3 cellular contexts compared by ENCODE assay signal in genomic region chr13:28586585-28587540, GRCh38.
TF ChIP-seq lines count a peak whose summit lies in the region.

No MANE protein-coding gene starts in this region.

TF ChIP-seq in GM23338, 12 proteins besides CTCF, POLR2A, EP300 and RAD21:
- TF ChIP-seq STAT1 (IDR thresholded peaks at IDR 0.05; ENCODE audit: unreplicated experiment) (no peak), ZNF462 (CRISPR knock-in tag; IDR thresholded peaks at IDR 0.05) (peak; percentile 35; the same call in 1 of the 2 replicates), ZNF114 (CRISPR knock-in tag; IDR thresholded peaks at IDR 0.05) (peak; percentile 56; the same call in 1 of the 2 replicates)

TF ChIP-seq in IMR-90, 13 proteins besides CTCF, POLR2A, EP300 and RAD21:
- TF ChIP-seq NFE2L2 (IDR thresholded peaks at IDR 0.05; ENCODE audit: low read depth, low read length) (no peak), CEBPB (IDR thresholded peaks at IDR 0.05; ENCODE audit: low read depth, low read length) (no peak), FOS (IDR thresholded peaks at IDR 0.05; ENCODE audit: low read depth, low read length) (no peak), CHD1 (IDR thresholded peaks at IDR 0.05; ENCODE audit: low read depth, low read length) (no peak), BHLHE40 (IDR thresholded peaks at IDR 0.05; ENCODE audit: low read depth, low read length) (no peak), USF2 (IDR thresholded peaks at IDR 0.05; ENCODE audit: low read depth, low read length) (no peak), MXI1 (IDR thresholded peaks at IDR 0.05; ENCODE audit: borderline replicate concordance, low read depth, low read length) (no peak), MAFK (IDR thresholded peaks at IDR 0.05; ENCODE audit: low read depth, low read length) (no peak), ELK1 (IDR thresholded peaks at IDR 0.05; ENCODE audit: borderline replicate concordance, low read depth, low read length) (no peak), RCOR1 (IDR thresholded peaks at IDR 0.05; ENCODE audit: insufficient replicate concordance, low read length) (no peak), MAZ (IDR thresholded peaks at IDR 0.05; ENCODE audit: borderline replicate concordance, low read depth, low read length) (no peak), RFX5 (IDR thresholded peaks at IDR 0.05; ENCODE audit: low read depth, low read length) (no peak), SMC3 (IDR thresholded peaks at IDR 0.05; ENCODE audit: low read depth, low read length) (no peak)
TF ChIP-seq in IMR-90: peak in this region for 0.

TF ChIP-seq in H1, 55 proteins besides CTCF, POLR2A, EP300 and RAD21:
- TF ChIP-seq JUN (IDR thresholded peaks at IDR 0.05; ENCODE audit: low read depth, low read length), result no peak
- TF ChIP-seq JUND (IDR thresholded peaks at IDR 0.05; ENCODE audit: low read length), result no peak
- 0 out of 2 replicates have a peak, but pooled peaks have one; percentile 15 for TF ChIP-seq POU5F1 (IDR thresholded peaks at IDR 0.05; ENCODE audit: low read depth, low read length)
- no peak for TF ChIP-seq ATF2 (IDR thresholded peaks at IDR 0.05; ENCODE audit: low read length)
- 0 out of 4 replicates have a peak, but pooled peaks have one; percentile 28 to 59 for TF ChIP-seq HDAC2 (IDR thresholded peaks at IDR 0.05; ENCODE audit: borderline replicate concordance in 1 of 2, low read depth in 2 of 2, low read length in 2 of 2)
